8 cellular contexts compared by ENCODE assay signal in genomic region chr20:4038047-4038459, GRCh38. TPM values are rescaled to one million over a fixed set of nuclear protein-coding genes. Genes with fewer than 3 reads are reported as not detected.
DNase-seq lines count a peak whose midpoint lies in the region; ATAC-seq, FAIRE-seq and TF ChIP-seq lines count a peak whose summit lies in the region.

No MANE protein-coding gene starts in this region.

- no peaks in the 10 kb centered on the region for H3K36me3 ChIP-seq in MG63
- no peaks in the 10 kb centered on the region for H3K36me3 ChIP-seq in mucosa of descending colon (ENCODE audit: low read depth)

- H3K4me3 Mint-ChIP-seq in chondrocyte (ENCODE audit: unreplicated experiment) = no peak overlapping the region
- H3K4me3 Mint-ChIP-seq in stimulated activated memory B cell treated with anti-CD40 and anti-IgM and Interleukin-4, amounts not matched to agents 10 μg/mL and 1 μg/mL and 100 μg/mL, for 72 hours = peak overlapping the region; percentile 71

- H3K9me3 ChIP-seq in MG63 (no peaks in the 10 kb centered on the region), mucosa of descending colon (no peaks in the 10 kb centered on the region)

- no peaks in the 10 kb centered on the region for H3K9me3 Mint-ChIP-seq in chondrocyte (ENCODE audit: low read depth)
- H3K9me3 Mint-ChIP-seq in stimulated activated memory B cell treated with anti-CD40 and anti-IgM and Interleukin-4, amounts not matched to agents 10 μg/mL and 1 μg/mL and 100 μg/mL, for 72 hours = no peaks in the 10 kb centered on the region

- no peak for TF ChIP-seq POLR2A in H54 (IDR thresholded peaks at IDR 0.05; ENCODE audit: low read depth, low read length)

- intact Hi-C loops in mucosa of descending colon (cut with DNase I, micrococcal nuclease) = no loop called here

- no peak for TF ChIP-seq CTCF in GM10248 (IDR thresholded peaks at IDR 0.05; ENCODE audit: control extremely low read depth, extremely low read depth, low read depth, missing control alignments)
- no peak for TF ChIP-seq CTCF in chondrocyte (IDR thresholded peaks at IDR 0.05)
- TF ChIP-seq CTCF in mucosa of descending colon (IDR thresholded peaks at IDR 0.05) = no peak

- H3K36me3 Mint-ChIP-seq in chondrocyte (ENCODE audit: low read depth) = no peaks in the 10 kb centered on the region
- no peaks in the 10 kb centered on the region for H3K36me3 Mint-ChIP-seq in stimulated activated memory B cell treated with anti-CD40 and anti-IgM and Interleukin-4, amounts not matched to agents 10 μg/mL and 1 μg/mL and 100 μg/mL, for 72 hours

- FAIRE-seq in H54 (lab: Jason Lieb, UNC) = peak; percentile 6

- ATAC-seq in mucosa of descending colon = peak; percentile 67
- ATAC-seq in stimulated activated memory B cell treated with anti-CD40 and anti-IgM and Interleukin-4, amounts not matched to agents 10 μg/mL and 1 μg/mL and 100 μg/mL, for 72 hours = peak; percentile 100

- no peaks in the 10 kb centered on the region for H3K27me3 Mint-ChIP-seq in chondrocyte (ENCODE audit: low read depth)
- no peaks in the 10 kb centered on the region for H3K27me3 Mint-ChIP-seq in stimulated activated memory B cell treated with anti-CD40 and anti-IgM and Interleukin-4, amounts not matched to agents 10 μg/mL and 1 μg/mL and 100 μg/mL, for 72 hours

- CTCF ChIA-PET in GM10248 (lab: Yijun Ruan, JAX) = interaction anchor here (1.2 to 1.8 kb wide), 4 partner anchors 9 to 47 kb away, joined by 3 to 6 read pairs (median 4); no protein-coding TSS in a partner anchor

- peaks cover 19% of the 10 kb centered on the region for H3K4me1 Mint-ChIP-seq in chondrocyte (ENCODE audit: low read depth)
- H3K4me1 Mint-ChIP-seq in stimulated activated memory B cell treated with anti-CD40 and anti-IgM and Interleukin-4, amounts not matched to agents 10 μg/mL and 1 μg/mL and 100 μg/mL, for 72 hours = peaks cover 16% of the 10 kb centered on the region

- H3K4me3 ChIP-seq in MG63 (no peak overlapping the region), mucosa of descending colon (no peak overlapping the region)

- H3K4me1 ChIP-seq in mucosa of descending colon (ENCODE audit: low read depth) = peaks cover 16% of the 10 kb centered on the region

- peak; percentile 88 for DNase-seq in GM10248 (ENCODE audit: extremely low spot score)
- DNase-seq in H54 (ENCODE audit: insufficient read length, low spot score) = peak; percentile 60
- DNase-seq in MG63 = peak; percentile 47
- DNase-seq in activated CD4-positive, CD25-positive, alpha-beta regulatory T cell treated with anti-CD3 and anti-CD28 coated beads, Interleukin-2, amount 50 U/mL, for 16 hours (ENCODE audit: low read depth, low spot score) = peak; percentile 58
- DNase-seq in chondrocyte (ENCODE audit: low spot score) = no peak
- DNase-seq in mucosa of descending colon = peak; percentile 68 to 82 (median 71)
- no peak for DNase-seq in SHP77 (lab: John Stamatoyannopoulos, UW)

- no peaks in the 10 kb centered on the region for H3K27me3 ChIP-seq in MG63

- POLR2A ChIA-PET in GM10248 (lab: Yijun Ruan, JAX) = interaction anchor here (0.6 to 0.7 kb wide), 2 partner anchors 157 to 1615 kb away, joined by 3 to 6 read pairs; no protein-coding TSS in a partner anchor

- peak overlapping the region; percentile 67 for H3K27ac Mint-ChIP-seq in chondrocyte (ENCODE audit: unreplicated experiment)
- H3K27ac Mint-ChIP-seq in stimulated activated memory B cell treated with anti-CD40 and anti-IgM and Interleukin-4, amounts not matched to agents 10 μg/mL and 1 μg/mL and 100 μg/mL, for 72 hours = peak overlapping the region; percentile 83

RNA-seq across cellular contexts. Expression of gene RNF24, which starts 22.7 kb away (rescaled TPM):
- total RNA-seq in MG63 (2014; rRNA removed; shearing (Covaris generic); ENCODE audit: low replicate concordance) = 2.8 and 4.6 TPM in 2 replicates
- total RNA-seq in chondrocyte = 13.3 to 22.4 TPM (median 18.9 TPM) in 3 replicates
- 1 to 10 TPM; 3.2 to 8.2 (median 7.5) TPM for total RNA-seq in mucosa of descending colon

Comparison
In these comparisons a context has a peak if more than half of its experiments do, and no peak if none do; other contexts are left out.
1. DNase-seq: peak in GM10248 (single experiment), H54 (single experiment), MG63 (single experiment), activated CD4-positive, CD25-positive, alpha-beta regulatory T cell treated with anti-CD3 and anti-CD28 coated beads, Interleukin-2, amount 50 U/mL, for 16 hours (single experiment) and mucosa of descending colon (3 of 3); none in chondrocyte (single experiment) and SHP77 (0 of 2).